ENCODE assay signal across 1 cellular context in the genomic region with DNA sequence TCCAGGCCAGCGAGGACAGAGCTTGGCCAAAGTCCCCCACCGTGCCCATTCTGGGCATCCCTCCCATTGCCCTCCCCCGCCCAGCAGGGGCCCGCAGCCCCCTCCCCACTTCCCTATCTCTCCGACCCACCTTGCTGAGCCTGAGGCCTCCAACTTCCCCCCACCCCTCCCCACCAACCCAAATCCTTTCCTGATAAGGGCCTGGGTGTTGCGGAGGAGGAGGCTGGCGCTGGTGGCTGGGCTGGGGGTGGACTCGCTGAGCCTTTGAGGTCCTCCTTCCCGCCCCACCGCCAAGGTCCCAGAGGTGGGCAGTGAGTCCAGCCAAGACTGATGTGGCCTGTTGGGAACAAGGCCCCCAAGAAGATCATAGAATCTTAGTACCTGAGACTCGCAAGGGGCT.
A peak's percentile ranks its signal among the peaks of the same experiment; 100 is the strongest.
TF ChIP-seq lines count a peak whose summit lies in the region.

No MANE protein-coding gene starts in this region.

TF ChIP-seq in K562, 482 proteins besides CTCF, POLR2A, EP300 and RAD21 (continued from another document and continues in another):
- TF ChIP-seq, protein P1, sequence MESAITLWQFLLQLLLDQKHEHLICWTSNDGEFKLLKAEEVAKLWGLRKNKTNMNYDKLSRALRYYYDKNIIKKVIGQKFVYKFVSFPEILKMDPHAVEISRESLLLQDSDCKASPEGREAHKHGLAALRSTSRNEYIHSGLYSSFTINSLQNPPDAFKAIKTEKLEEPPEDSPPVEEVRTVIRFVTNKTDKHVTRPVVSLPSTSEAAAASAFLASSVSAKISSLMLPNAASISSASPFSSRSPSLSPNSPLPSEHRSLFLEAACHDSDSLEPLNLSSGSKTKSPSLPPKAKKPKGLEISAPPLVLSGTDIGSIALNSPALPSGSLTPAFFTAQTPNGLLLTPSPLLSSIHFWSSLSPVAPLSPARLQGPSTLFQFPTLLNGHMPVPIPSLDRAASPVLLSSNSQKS (CRISPR knock-in tag; IDR thresholded peaks at IDR 0.05), result no peak
- TF ChIP-seq RBM15 (IDR thresholded peaks at IDR 0.05; ENCODE audit: insufficient read depth, low read length) (no peak), TCF3 (CRISPR knock-in tag; IDR thresholded peaks at IDR 0.05) (peak; percentile 89), LEF1 (IDR thresholded peaks at IDR 0.05) (no peak), ZBTB7A (IDR thresholded peaks at IDR 0.05; ENCODE audit: borderline replicate concordance, control insufficient read depth, low read depth, low read length) (peak; percentile 93; the same call in 1 of the 2 replicates), FOXK2 (conservative IDR thresholded peaks at IDR 0.05 in 1 of 2, IDR thresholded peaks at IDR 0.05 in 1 of 2; ENCODE audit: low read depth in 2 of 2) (no peak), ZNF583 (CRISPR knock-in tag; IDR thresholded peaks at IDR 0.05) (no peak), ZNF316 (IDR thresholded peaks at IDR 0.05) (no peak), HDAC2 (IDR thresholded peaks at IDR 0.05) (0 out of 2 replicates have a peak, but pooled peaks have one; percentile 16), RCOR1 (IDR thresholded peaks at IDR 0.05; ENCODE audit: borderline replicate concordance in 1 of 2, low read depth in 2 of 2, low read length in 2 of 2) (peak in 1 of 2 experiments; percentile 71; a peak in 2 of 4 replicates), DPF2 (IDR thresholded peaks at IDR 0.05) (peak; percentile 83; the same call in 1 of the 2 replicates), BCOR (IDR thresholded peaks at IDR 0.05) (no peak), POLR2G (IDR thresholded peaks at IDR 0.05; ENCODE audit: low read depth, low read length) (0 out of 2 replicates have a peak, but pooled peaks have one; percentile 33), CBFA2T2 (conservative IDR thresholded peaks at IDR 0.05) (peak; percentile 81), HDAC1 (IDR thresholded peaks at IDR 0.05) (peak in 1 of 2 experiments; percentile 47; a peak in 2 of 4 replicates), ZNF239 (CRISPR knock-in tag; IDR thresholded peaks at IDR 0.05) (no peak), SMARCC2 (IDR thresholded peaks at IDR 0.05; ENCODE audit: low read depth) (0 out of 2 replicates have a peak, but pooled peaks have one; percentile 29), FOXM1 (IDR thresholded peaks at IDR 0.05; ENCODE audit: low read depth) (no peak; the same call in 1 of the 2 replicates), FOXM1 (CRISPR knock-in tag; IDR thresholded peaks at IDR 0.05; ENCODE audit: low read depth) (no peak), GATA2 (CRISPR knock-in tag; IDR thresholded peaks at IDR 0.05) (peak; percentile 41; the same call in 1 of the 2 replicates), BRD4 (IDR thresholded peaks at IDR 0.05) (no peak), TAL1 (IDR thresholded peaks at IDR 0.05) (peak; percentile 80), ZNF23 (CRISPR knock-in tag; IDR thresholded peaks at IDR 0.05) (no peak), TEAD2 (tag; IDR thresholded peaks at IDR 0.05) (no peak), FIP1L1 (IDR thresholded peaks at IDR 0.05; ENCODE audit: low read depth, low read length, poor library complexity, severe bottlenecking) (no peak), EHMT2 (IDR thresholded peaks at IDR 0.05) (no peak), ZBTB1 (CRISPR knock-in tag; IDR thresholded peaks at IDR 0.05; ENCODE audit: borderline replicate concordance, low read depth) (no peak), JUN (IDR thresholded peaks at IDR 0.05; ENCODE audit: borderline replicate concordance, low read depth, low read length) (no peak), JUN (CRISPR knock-in tag; IDR thresholded peaks at IDR 0.05; ENCODE audit: borderline replicate concordance) (no peak), ZNF263 (CRISPR knock-in tag; IDR thresholded peaks at IDR 0.05; ENCODE audit: borderline replicate concordance) (no peak), YBX1 (IDR thresholded peaks at IDR 0.05) (no peak), HMGN3 (IDR thresholded peaks at IDR 0.05; ENCODE audit: borderline replicate concordance, extremely low read depth, insufficient read length, low read depth, low read length) (peak; percentile 66), DIDO1 (tag; IDR thresholded peaks at IDR 0.05; ENCODE audit: low read depth) (no peak), ZNF184 (CRISPR knock-in tag; IDR thresholded peaks at IDR 0.05) (no peak), BACH1 (tag; IDR thresholded peaks at IDR 0.05) (no peak), TEAD4 (IDR thresholded peaks at IDR 0.05; ENCODE audit: low read length) (peak; percentile 69; the same call in 1 of the 2 replicates), TEAD4 (CRISPR knock-in tag; IDR thresholded peaks at IDR 0.05; ENCODE audit: borderline replicate concordance) (no peak)
- TF ChIP-seq, protein P2, sequence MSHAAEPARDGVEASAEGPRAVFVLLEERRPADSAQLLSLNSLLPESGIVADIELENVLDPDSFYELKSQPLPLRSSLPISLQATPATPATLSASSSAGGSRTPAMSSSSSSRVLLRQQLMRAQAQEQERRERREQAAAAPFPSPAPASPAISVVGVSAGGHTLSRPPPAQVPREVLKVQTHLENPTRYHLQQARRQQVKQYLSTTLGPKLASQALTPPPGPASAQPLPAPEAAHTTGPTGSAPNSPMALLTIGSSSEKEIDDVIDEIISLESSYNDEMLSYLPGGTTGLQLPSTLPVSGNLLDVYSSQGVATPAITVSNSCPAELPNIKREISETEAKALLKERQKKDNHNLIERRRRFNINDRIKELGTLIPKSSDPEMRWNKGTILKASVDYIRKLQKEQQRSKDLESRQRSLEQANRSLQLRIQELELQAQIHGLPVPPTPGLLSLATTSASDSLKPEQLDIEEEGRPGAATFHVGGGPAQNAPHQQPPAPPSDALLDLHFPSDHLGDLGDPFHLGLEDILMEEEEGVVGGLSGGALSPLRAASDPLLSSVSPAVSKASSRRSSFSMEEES (CRISPR knock-in tag; IDR thresholded peaks at IDR 0.05), result no peak
- TF ChIP-seq, protein P3, sequence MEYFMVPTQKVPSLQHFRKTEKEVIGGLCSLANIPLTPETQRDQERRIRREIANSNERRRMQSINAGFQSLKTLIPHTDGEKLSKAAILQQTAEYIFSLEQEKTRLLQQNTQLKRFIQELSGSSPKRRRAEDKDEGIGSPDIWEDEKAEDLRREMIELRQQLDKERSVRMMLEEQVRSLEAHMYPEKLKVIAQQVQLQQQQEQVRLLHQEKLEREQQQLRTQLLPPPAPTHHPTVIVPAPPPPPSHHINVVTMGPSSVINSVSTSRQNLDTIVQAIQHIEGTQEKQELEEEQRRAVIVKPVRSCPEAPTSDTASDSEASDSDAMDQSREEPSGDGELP (CRISPR knock-in tag; IDR thresholded peaks at IDR 0.05; ENCODE audit: borderline replicate concordance), result no peak
- TF ChIP-seq, protein P4, sequence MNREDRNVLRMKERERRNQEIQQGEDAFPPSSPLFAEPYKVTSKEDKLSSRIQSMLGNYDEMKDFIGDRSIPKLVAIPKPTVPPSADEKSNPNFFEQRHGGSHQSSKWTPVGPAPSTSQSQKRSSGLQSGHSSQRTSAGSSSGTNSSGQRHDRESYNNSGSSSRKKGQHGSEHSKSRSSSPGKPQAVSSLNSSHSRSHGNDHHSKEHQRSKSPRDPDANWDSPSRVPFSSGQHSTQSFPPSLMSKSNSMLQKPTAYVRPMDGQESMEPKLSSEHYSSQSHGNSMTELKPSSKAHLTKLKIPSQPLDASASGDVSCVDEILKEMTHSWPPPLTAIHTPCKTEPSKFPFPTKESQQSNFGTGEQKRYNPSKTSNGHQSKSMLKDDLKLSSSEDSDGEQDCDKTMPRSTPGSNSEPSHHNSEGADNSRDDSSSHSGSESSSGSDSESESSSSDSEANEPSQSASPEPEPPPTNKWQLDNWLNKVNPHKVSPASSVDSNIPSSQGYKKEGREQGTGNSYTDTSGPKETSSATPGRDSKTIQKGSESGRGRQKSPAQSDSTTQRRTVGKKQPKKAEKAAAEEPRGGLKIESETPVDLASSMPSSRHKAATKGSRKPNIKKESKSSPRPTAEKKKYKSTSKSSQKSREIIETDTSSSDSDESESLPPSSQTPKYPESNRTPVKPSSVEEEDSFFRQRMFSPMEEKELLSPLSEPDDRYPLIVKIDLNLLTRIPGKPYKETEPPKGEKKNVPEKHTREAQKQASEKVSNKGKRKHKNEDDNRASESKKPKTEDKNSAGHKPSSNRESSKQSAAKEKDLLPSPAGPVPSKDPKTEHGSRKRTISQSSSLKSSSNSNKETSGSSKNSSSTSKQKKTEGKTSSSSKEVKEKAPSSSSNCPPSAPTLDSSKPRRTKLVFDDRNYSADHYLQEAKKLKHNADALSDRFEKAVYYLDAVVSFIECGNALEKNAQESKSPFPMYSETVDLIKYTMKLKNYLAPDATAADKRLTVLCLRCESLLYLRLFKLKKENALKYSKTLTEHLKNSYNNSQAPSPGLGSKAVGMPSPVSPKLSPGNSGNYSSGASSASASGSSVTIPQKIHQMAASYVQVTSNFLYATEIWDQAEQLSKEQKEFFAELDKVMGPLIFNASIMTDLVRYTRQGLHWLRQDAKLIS (CRISPR knock-in tag; IDR thresholded peaks at IDR 0.05), result no peak
- TF ChIP-seq, protein P5, sequence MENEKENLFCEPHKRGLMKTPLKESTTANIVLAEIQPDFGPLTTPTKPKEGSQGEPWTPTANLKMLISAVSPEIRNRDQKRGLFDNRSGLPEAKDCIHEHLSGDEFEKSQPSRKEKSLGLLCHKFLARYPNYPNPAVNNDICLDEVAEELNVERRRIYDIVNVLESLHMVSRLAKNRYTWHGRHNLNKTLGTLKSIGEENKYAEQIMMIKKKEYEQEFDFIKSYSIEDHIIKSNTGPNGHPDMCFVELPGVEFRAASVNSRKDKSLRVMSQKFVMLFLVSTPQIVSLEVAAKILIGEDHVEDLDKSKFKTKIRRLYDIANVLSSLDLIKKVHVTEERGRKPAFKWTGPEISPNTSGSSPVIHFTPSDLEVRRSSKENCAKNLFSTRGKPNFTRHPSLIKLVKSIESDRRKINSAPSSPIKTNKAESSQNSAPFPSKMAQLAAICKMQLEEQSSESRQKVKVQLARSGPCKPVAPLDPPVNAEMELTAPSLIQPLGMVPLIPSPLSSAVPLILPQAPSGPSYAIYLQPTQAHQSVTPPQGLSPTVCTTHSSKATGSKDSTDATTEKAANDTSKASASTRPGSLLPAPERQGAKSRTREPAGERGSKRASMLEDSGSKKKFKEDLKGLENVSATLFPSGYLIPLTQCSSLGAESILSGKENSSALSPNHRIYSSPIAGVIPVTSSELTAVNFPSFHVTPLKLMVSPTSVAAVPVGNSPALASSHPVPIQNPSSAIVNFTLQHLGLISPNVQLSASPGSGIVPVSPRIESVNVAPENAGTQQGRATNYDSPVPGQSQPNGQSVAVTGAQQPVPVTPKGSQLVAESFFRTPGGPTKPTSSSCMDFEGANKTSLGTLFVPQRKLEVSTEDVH (IDR thresholded peaks at IDR 0.05; ENCODE audit: low read depth, partially characterized antibody), result no peak
- TF ChIP-seq, protein P6, sequence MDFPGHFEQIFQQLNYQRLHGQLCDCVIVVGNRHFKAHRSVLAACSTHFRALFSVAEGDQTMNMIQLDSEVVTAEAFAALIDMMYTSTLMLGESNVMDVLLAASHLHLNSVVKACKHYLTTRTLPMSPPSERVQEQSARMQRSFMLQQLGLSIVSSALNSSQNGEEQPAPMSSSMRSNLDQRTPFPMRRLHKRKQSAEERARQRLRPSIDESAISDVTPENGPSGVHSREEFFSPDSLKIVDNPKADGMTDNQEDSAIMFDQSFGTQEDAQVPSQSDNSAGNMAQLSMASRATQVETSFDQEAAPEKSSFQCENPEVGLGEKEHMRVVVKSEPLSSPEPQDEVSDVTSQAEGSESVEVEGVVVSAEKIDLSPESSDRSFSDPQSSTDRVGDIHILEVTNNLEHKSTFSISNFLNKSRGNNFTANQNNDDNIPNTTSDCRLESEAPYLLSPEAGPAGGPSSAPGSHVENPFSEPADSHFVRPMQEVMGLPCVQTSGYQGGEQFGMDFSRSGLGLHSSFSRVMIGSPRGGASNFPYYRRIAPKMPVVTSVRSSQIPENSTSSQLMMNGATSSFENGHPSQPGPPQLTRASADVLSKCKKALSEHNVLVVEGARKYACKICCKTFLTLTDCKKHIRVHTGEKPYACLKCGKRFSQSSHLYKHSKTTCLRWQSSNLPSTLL (IDR thresholded peaks at IDR 0.05), result no peak
- TF ChIP-seq, protein P7, sequence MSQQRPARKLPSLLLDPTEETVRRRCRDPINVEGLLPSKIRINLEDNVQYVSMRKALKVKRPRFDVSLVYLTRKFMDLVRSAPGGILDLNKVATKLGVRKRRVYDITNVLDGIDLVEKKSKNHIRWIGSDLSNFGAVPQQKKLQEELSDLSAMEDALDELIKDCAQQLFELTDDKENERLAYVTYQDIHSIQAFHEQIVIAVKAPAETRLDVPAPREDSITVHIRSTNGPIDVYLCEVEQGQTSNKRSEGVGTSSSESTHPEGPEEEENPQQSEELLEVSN (IDR thresholded peaks at IDR 0.05; ENCODE audit: borderline replicate concordance in 1 of 2, extremely low read depth in 1 of 2, insufficient read depth in 1 of 2, insufficient read length in 1 of 2, low read depth in 1 of 2, low read length in 1 of 2, poor library complexity in 1 of 2, severe bottlenecking in 1 of 2), result peak in 1 of 2 experiments; percentile 12
- TF ChIP-seq, protein P8, sequence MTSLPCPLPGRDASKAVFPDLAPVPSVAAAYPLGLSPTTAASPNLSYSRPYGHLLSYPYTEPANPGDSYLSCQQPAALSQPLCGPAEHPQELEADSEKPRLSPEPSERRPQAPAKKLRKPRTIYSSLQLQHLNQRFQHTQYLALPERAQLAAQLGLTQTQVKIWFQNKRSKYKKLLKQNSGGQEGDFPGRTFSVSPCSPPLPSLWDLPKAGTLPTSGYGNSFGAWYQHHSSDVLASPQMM (CRISPR knock-in tag; IDR thresholded peaks at IDR 0.05), result no peak
- TF ChIP-seq, protein P9, sequence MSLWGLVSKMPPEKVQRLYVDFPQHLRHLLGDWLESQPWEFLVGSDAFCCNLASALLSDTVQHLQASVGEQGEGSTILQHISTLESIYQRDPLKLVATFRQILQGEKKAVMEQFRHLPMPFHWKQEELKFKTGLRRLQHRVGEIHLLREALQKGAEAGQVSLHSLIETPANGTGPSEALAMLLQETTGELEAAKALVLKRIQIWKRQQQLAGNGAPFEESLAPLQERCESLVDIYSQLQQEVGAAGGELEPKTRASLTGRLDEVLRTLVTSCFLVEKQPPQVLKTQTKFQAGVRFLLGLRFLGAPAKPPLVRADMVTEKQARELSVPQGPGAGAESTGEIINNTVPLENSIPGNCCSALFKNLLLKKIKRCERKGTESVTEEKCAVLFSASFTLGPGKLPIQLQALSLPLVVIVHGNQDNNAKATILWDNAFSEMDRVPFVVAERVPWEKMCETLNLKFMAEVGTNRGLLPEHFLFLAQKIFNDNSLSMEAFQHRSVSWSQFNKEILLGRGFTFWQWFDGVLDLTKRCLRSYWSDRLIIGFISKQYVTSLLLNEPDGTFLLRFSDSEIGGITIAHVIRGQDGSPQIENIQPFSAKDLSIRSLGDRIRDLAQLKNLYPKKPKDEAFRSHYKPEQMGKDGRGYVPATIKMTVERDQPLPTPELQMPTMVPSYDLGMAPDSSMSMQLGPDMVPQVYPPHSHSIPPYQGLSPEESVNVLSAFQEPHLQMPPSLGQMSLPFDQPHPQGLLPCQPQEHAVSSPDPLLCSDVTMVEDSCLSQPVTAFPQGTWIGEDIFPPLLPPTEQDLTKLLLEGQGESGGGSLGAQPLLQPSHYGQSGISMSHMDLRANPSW (CRISPR knock-in tag; IDR thresholded peaks at IDR 0.05), result no peak
- TF ChIP-seq, protein P10, sequence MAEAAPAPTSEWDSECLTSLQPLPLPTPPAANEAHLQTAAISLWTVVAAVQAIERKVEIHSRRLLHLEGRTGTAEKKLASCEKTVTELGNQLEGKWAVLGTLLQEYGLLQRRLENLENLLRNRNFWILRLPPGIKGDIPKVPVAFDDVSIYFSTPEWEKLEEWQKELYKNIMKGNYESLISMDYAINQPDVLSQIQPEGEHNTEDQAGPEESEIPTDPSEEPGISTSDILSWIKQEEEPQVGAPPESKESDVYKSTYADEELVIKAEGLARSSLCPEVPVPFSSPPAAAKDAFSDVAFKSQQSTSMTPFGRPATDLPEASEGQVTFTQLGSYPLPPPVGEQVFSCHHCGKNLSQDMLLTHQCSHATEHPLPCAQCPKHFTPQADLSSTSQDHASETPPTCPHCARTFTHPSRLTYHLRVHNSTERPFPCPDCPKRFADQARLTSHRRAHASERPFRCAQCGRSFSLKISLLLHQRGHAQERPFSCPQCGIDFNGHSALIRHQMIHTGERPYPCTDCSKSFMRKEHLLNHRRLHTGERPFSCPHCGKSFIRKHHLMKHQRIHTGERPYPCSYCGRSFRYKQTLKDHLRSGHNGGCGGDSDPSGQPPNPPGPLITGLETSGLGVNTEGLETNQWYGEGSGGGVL (CRISPR knock-in tag; IDR thresholded peaks at IDR 0.05), result no peak
